ENCODE assay signal across 8 cellular contexts in the genomic region with DNA sequence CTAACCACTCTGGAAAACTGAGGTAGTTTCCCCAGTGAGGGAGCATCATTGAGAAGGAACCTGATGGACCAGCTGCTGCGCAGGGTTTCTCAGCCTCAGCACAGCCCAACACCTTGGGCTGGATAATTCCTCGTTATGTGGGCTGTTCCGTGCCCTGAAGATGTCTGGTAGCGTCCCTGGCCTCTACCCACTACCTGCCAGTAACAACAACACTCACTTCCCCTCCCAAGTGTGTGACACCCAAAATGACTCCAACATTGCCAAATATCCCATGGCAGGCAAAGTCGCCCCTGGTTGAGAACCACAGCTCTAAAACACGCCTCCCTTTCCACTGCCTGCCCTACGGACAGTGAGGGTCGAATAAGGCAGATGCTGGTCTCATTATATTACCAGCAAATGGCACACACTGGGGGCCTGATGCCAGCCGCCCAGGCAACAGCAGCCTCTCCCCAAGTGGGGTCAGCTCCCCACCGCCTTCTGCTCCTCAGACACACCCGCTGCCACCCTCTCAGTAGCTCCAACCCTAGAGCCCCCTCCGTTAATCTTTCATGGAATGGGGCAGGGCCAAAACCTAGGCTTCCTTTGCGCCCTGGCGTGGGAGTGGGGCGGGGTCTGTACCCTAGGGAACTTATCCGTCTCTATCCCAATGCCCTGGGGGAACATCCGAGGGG. TPM values are rescaled to one million over a fixed set of nuclear protein-coding genes. Genes with fewer than 3 reads are reported as not detected.
DNase-seq lines count a peak whose midpoint lies in the region; ATAC-seq and TF ChIP-seq lines count a peak whose summit lies in the region.

No MANE protein-coding gene starts in this region.

- no peak for ATAC-seq in activated T-helper 17 cell treated with anti-CD3 and anti-CD28 coated beads, Interleukin-2, amount 50 U/mL, for 72 hours (replicated peaks)
- ATAC-seq in HG03520 (IDR thresholded peaks at IDR 0.05; ENCODE audit: unreplicated experiment) (no peak), GM19397 (IDR thresholded peaks at IDR 0.05; ENCODE audit: unreplicated experiment) (no peak)

- H3K27me3 ChIP-seq in kidney epithelial cell (ENCODE audit: control insufficient read depth, insufficient read depth, low read length) = no peaks in the 10 kb centered on the region

- H3K27ac Mint-ChIP-seq in activated naive CD4-positive, alpha-beta T cell treated with anti-CD3 and anti-CD28 coated beads, Interleukin-2, amount 10 ng/mL, durations not matched to agents 7 days and 5 days = peak overlapping the region; percentile 60
- peak overlapping the region; percentile 81 for H3K27ac Mint-ChIP-seq in activated T-helper 17 cell treated with anti-CD3 and anti-CD28 coated beads, Interleukin-2, amount 50 U/mL, for 72 hours
- peak overlapping the region; percentile 53 for H3K27ac Mint-ChIP-seq in type B pancreatic cell

- no peaks in the 10 kb centered on the region for H3K36me3 ChIP-seq in kidney epithelial cell (ENCODE audit: control insufficient read depth, insufficient read depth, low read length)

- peaks cover 10% of the 10 kb centered on the region for H3K36me3 Mint-ChIP-seq in activated naive CD4-positive, alpha-beta T cell treated with anti-CD3 and anti-CD28 coated beads, Interleukin-2, amount 10 ng/mL, durations not matched to agents 7 days and 5 days
- peaks cover 7% of the 10 kb centered on the region for H3K36me3 Mint-ChIP-seq in activated T-helper 17 cell treated with anti-CD3 and anti-CD28 coated beads, Interleukin-2, amount 50 U/mL, for 72 hours (ENCODE audit: low read depth)
- no peaks in the 10 kb centered on the region for H3K36me3 Mint-ChIP-seq in type B pancreatic cell

- peak overlapping the region; percentile 86 for H3K4me3 ChIP-seq in kidney epithelial cell (ENCODE audit: low read depth, low read length)

- no peak for DNase-seq in activated naive CD4-positive, alpha-beta T cell treated with anti-CD3 and anti-CD28 coated beads, Interleukin-2, amount 10 ng/mL, durations not matched to agents 7 days and 5 days
- DNase-seq in activated naive CD4-positive, alpha-beta T cell treated with Interleukin-2 at 50 U/mL for 16 hours = no peak
- DNase-seq in kidney epithelial cell (ENCODE audit: low read depth) = no peak
- no peak for DNase-seq in type B pancreatic cell (ENCODE audit: extremely low spot score, unreplicated experiment)
- DNase-seq in mesenteric fat pad (ENCODE audit: low spot score) = no peak

- peaks cover 68% of the 10 kb centered on the region for H3K4me1 Mint-ChIP-seq in activated naive CD4-positive, alpha-beta T cell treated with anti-CD3 and anti-CD28 coated beads, Interleukin-2, amount 10 ng/mL, durations not matched to agents 7 days and 5 days
- H3K4me1 Mint-ChIP-seq in activated T-helper 17 cell treated with anti-CD3 and anti-CD28 coated beads, Interleukin-2, amount 50 U/mL, for 72 hours = peaks cover 9% of the 10 kb centered on the region
- H3K4me1 Mint-ChIP-seq in type B pancreatic cell (ENCODE audit: unreplicated experiment) = peaks cover 35% of the 10 kb centered on the region

- H3K27me3 Mint-ChIP-seq in activated naive CD4-positive, alpha-beta T cell treated with anti-CD3 and anti-CD28 coated beads, Interleukin-2, amount 10 ng/mL, durations not matched to agents 7 days and 5 days = peaks cover 3% of the 10 kb centered on the region
- H3K27me3 Mint-ChIP-seq in activated T-helper 17 cell treated with anti-CD3 and anti-CD28 coated beads, Interleukin-2, amount 50 U/mL, for 72 hours = no peaks in the 10 kb centered on the region
- H3K27me3 Mint-ChIP-seq in type B pancreatic cell = peaks cover 14% of the 10 kb centered on the region

- H3K4me3 Mint-ChIP-seq in activated naive CD4-positive, alpha-beta T cell treated with anti-CD3 and anti-CD28 coated beads, Interleukin-2, amount 10 ng/mL, durations not matched to agents 7 days and 5 days = peak overlapping the region; percentile 84
- H3K4me3 Mint-ChIP-seq in activated T-helper 17 cell treated with anti-CD3 and anti-CD28 coated beads, Interleukin-2, amount 50 U/mL, for 72 hours = peak overlapping the region; percentile 78
- H3K4me3 Mint-ChIP-seq in type B pancreatic cell = peak overlapping the region; percentile 82

- CTCF ChIA-PET in activated naive CD4-positive, alpha-beta T cell treated with anti-CD3 and anti-CD28 coated beads, Interleukin-2, amount 10 ng/mL, durations not matched to agents 7 days and 5 days (lab: Charles Lee) = interaction anchor here (1.8 to 2.0 kb wide), 2 partner anchors 34 to 47 kb away, joined by 5 to 7 read pairs; partner anchors contain the start of genes AANAT and UBE2O

- TF ChIP-seq CTCF in kidney epithelial cell (IDR thresholded peaks at IDR 0.05; ENCODE audit: insufficient read depth, low read length, poor library complexity, severe bottlenecking) (no peak), type B pancreatic cell (conservative IDR thresholded peaks at IDR 0.05) (no peak)

- no peaks in the 10 kb centered on the region for H3K9me3 Mint-ChIP-seq in activated naive CD4-positive, alpha-beta T cell treated with anti-CD3 and anti-CD28 coated beads, Interleukin-2, amount 10 ng/mL, durations not matched to agents 7 days and 5 days
- no peaks in the 10 kb centered on the region for H3K9me3 Mint-ChIP-seq in activated T-helper 17 cell treated with anti-CD3 and anti-CD28 coated beads, Interleukin-2, amount 50 U/mL, for 72 hours
- no peaks in the 10 kb centered on the region for H3K9me3 Mint-ChIP-seq in type B pancreatic cell

RNA-seq across cellular contexts. Expression of gene RHBDF2, which starts 1.0 kb away (rescaled TPM):
- 10 to 100 TPM; 33.3 to 56.5 TPM for total RNA-seq in activated T-helper 17 cell treated with anti-CD3 and anti-CD28 coated beads, Interleukin-2, amount 50 U/mL, for 72 hours
- total RNA-seq in kidney epithelial cell (101 and 111 TPM in 2 replicates), type B pancreatic cell (ENCODE audit: low replicate concordance) (12.3 and 17.2 TPM in 2 replicates), mesenteric fat pad (52.7 TPM)

RNA-seq across cellular contexts. Expression of gene AANAT, which starts 32.8 kb away (rescaled TPM):
- total RNA-seq in activated T-helper 17 cell treated with anti-CD3 and anti-CD28 coated beads, Interleukin-2, amount 50 U/mL, for 72 hours = not detected
- total RNA-seq in kidney epithelial cell (not detected in 2 replicates), type B pancreatic cell (ENCODE audit: low replicate concordance) (not detected in 2 replicates), mesenteric fat pad (not detected)

RNA-seq across cellular contexts. Expression of gene CYGB, which starts 37.3 kb away (rescaled TPM):
- total RNA-seq in activated T-helper 17 cell treated with anti-CD3 and anti-CD28 coated beads, Interleukin-2, amount 50 U/mL, for 72 hours = not detected
- total RNA-seq in kidney epithelial cell (16.9 and 19.9 TPM in 2 replicates), type B pancreatic cell (ENCODE audit: low replicate concordance) (2.5 and 10.0 TPM in 2 replicates), mesenteric fat pad (55.6 TPM)

RNA-seq across cellular contexts. Expression of gene PRCD, which starts 39.6 kb away (rescaled TPM):
- total RNA-seq in activated T-helper 17 cell treated with anti-CD3 and anti-CD28 coated beads, Interleukin-2, amount 50 U/mL, for 72 hours = not detected
- not detected in 2 replicates for total RNA-seq in kidney epithelial cell
- 0.33 and 3.3 TPM in 2 replicates for total RNA-seq in type B pancreatic cell (ENCODE audit: low replicate concordance)
- 5.4 TPM for total RNA-seq in mesenteric fat pad

RNA-seq across cellular contexts. Expression of gene UBE2O, which starts 47.3 kb away (rescaled TPM):
- total RNA-seq in activated T-helper 17 cell treated with anti-CD3 and anti-CD28 coated beads, Interleukin-2, amount 50 U/mL, for 72 hours = 10 to 100 TPM; 35.3 to 38.7 TPM
- total RNA-seq in kidney epithelial cell = 12.6 and 15.5 TPM in 2 replicates
- 38.5 and 51.5 TPM in 2 replicates for total RNA-seq in type B pancreatic cell (ENCODE audit: low replicate concordance)
- total RNA-seq in mesenteric fat pad = 20.4 TPM
